Comparison of ENCODE assay signal across 13 cellular contexts in genomic region chr3:58474348-58474911, GRCh38. TPM values are rescaled to one million over a fixed set of nuclear protein-coding genes. Genes with fewer than 3 reads are reported as not detected.
DNase-seq lines count a peak whose midpoint lies in the region; ATAC-seq and TF ChIP-seq lines count a peak whose summit lies in the region.
"Had no signal": no experiment of that assay in that cellular context is flagged by ENCODE, and none has a peak within 500 bp of the region (broad histone marks: within the 10 kb centered on the region; RNA-seq: fewer than 3 reads in every experiment).

No MANE protein-coding gene starts in this region.

- TF ChIP-seq CTCF in GM23338 (conservative IDR thresholded peaks at IDR 0.05; ENCODE audit: low read depth in 2 of 2) = no peak
- TF ChIP-seq CTCF in OCI-LY3 (IDR thresholded peaks at IDR 0.05; ENCODE audit: low read depth, low read length) = no peak

- H3K9me3 Mint-ChIP-seq in GM23338 = no peaks in the 10 kb centered on the region
- H3K9me3 Mint-ChIP-seq: activated naive CD4-positive, alpha-beta T cell treated with anti-CD3 and anti-CD28 coated beads, Interleukin-2, amount 10 ng/mL, durations not matched to agents 7 days and 5 days had no signal

- H3K9me2 ChIP-seq in GM23338 (ENCODE audit: insufficient read depth) = no peaks in the 10 kb centered on the region

- H3F3A ChIP-seq in GM23338 (replicated peaks; ENCODE audit: low read depth) = no peaks in the 10 kb centered on the region

- no peak overlapping the region for H3K4me3 ChIP-seq in ACC112 (ENCODE audit: low read depth, low read length)
- H3K4me3 ChIP-seq in GM23338 = no peak overlapping the region
- no peak overlapping the region for H3K4me3 ChIP-seq in OCI-LY3 (ENCODE audit: low read length)
- H3K4me3 ChIP-seq: cardiac muscle cell, K562 had no signal

- H3K4me1 Mint-ChIP-seq in GM23338 = peaks cover 16% of the 10 kb centered on the region

- peaks cover 40% of the 10 kb centered on the region for H3K4me1 ChIP-seq in ACC112 (ENCODE audit: control insufficient read depth, insufficient read depth, low read length, unreplicated experiment)
- H3K4me1 ChIP-seq in GM23338 (ENCODE audit: insufficient read depth) = peaks cover 10% of the 10 kb centered on the region
- peaks cover 25% of the 10 kb centered on the region for H3K4me1 ChIP-seq in OCI-LY3 (ENCODE audit: low read length)

- H3K79me2 ChIP-seq in ACC112 (ENCODE audit: control insufficient read depth, insufficient read depth, low read length, unreplicated experiment) (no peaks in the 10 kb centered on the region), GM23338 (replicated peaks; ENCODE audit: insufficient read depth) (no peaks in the 10 kb centered on the region), OCI-LY3 (ENCODE audit: low read length) (no peaks in the 10 kb centered on the region)

- no peaks in the 10 kb centered on the region for H3K27me3 ChIP-seq in ACC112 (ENCODE audit: insufficient read depth, low read length)
- no peaks in the 10 kb centered on the region for H3K27me3 ChIP-seq in GM23338 (ENCODE audit: insufficient read depth)
- no peaks in the 10 kb centered on the region for H3K27me3 ChIP-seq in OCI-LY3 (ENCODE audit: low read depth, low read length)
- H3K27me3 ChIP-seq: cardiac muscle cell had no signal

- H3K36me3 Mint-ChIP-seq in GM23338 (ENCODE audit: low read depth) = no peaks in the 10 kb centered on the region
- H3K36me3 Mint-ChIP-seq: activated naive CD4-positive, alpha-beta T cell treated with anti-CD3 and anti-CD28 coated beads, Interleukin-2, amount 10 ng/mL, durations not matched to agents 7 days and 5 days had no signal

- peaks cover 5% of the 10 kb centered on the region for H3K27me3 Mint-ChIP-seq in GM23338 (ENCODE audit: insufficient read depth, low read depth, poor library complexity)

- H3K9me3 ChIP-seq in OCI-LY3 (ENCODE audit: insufficient read depth, low read length) = no peaks in the 10 kb centered on the region

- peak; percentile 19 for DNase-seq in GM23338 (ENCODE audit: low spot score)
- peak; percentile 52 for DNase-seq in germinal center (ENCODE audit: low spot score)
- DNase-seq in NCI-H128 (lab: John Stamatoyannopoulos, UW; ENCODE audit: unreplicated experiment) = no peak
- DNase-seq: activated CD8-positive, alpha-beta T cell treated with anti-CD3 and anti-CD28 coated beads, Interleukin-2, amount 10 ng/mL, durations not matched to agents 7 days and 5 days; activated naive CD4-positive, alpha-beta T cell treated with anti-CD3 and anti-CD28 coated beads, Interleukin-2, amount 10 ng/mL, durations not matched to agents 7 days and 5 days; NCI-H526 treated with DMSO at 0.1 percent for 48 hours had no signal

- H4K20me1 ChIP-seq in GM23338 (replicated peaks; ENCODE audit: insufficient read depth) (no peaks in the 10 kb centered on the region), OCI-LY3 (ENCODE audit: insufficient read depth, low read length) (no peaks in the 10 kb centered on the region)

- no peak overlapping the region for H3K4me3 Mint-ChIP-seq in GM23338
- H3K4me3 Mint-ChIP-seq: activated CD8-positive, alpha-beta T cell treated with anti-CD3 and anti-CD28 coated beads, Interleukin-2, amount 10 ng/mL, durations not matched to agents 7 days and 5 days; activated naive CD4-positive, alpha-beta T cell treated with anti-CD3 and anti-CD28 coated beads, Interleukin-2, amount 10 ng/mL, durations not matched to agents 7 days and 5 days had no signal

- H2AFZ ChIP-seq in ACC112 (ENCODE audit: low read length, unreplicated experiment) = peak overlapping the region; percentile 74
- H2AFZ ChIP-seq in GM23338 = no peak overlapping the region; the same call in 1 of the 2 replicates
- H2AFZ ChIP-seq in OCI-LY3 (ENCODE audit: low read depth, low read length) = no peak overlapping the region

- H3K4me2 ChIP-seq in GM23338 (no peak overlapping the region), OCI-LY3 (ENCODE audit: low read length) (0 out of 2 replicates have a peak overlapping the region, but pooled peaks have one; percentile 3)

- H3K27ac Mint-ChIP-seq in GM23338 = no peak overlapping the region
- H3K27ac Mint-ChIP-seq: activated CD8-positive, alpha-beta T cell treated with anti-CD3 and anti-CD28 coated beads, Interleukin-2, amount 10 ng/mL, durations not matched to agents 7 days and 5 days; activated naive CD4-positive, alpha-beta T cell treated with anti-CD3 and anti-CD28 coated beads, Interleukin-2, amount 10 ng/mL, durations not matched to agents 7 days and 5 days had no signal

- ATAC-seq in GM23338 (no peak), HG03442 (IDR thresholded peaks at IDR 0.05; ENCODE audit: unreplicated experiment) (no peak), SK-N-SH treated with all-trans-retinoic acid at 6 μM for 48 hours (no peak), HG03175 (IDR thresholded peaks at IDR 0.05; ENCODE audit: unreplicated experiment) (no peak)
- ATAC-seq: activated CD8-positive, alpha-beta T cell treated with anti-CD3 and anti-CD28 coated beads, Interleukin-2, amount 10 ng/mL, durations not matched to agents 7 days and 5 days; K562 had no signal

- no peak overlapping the region for H3K9ac ChIP-seq in OCI-LY3 (ENCODE audit: low read length)

- H3K36me3 ChIP-seq in ACC112 (ENCODE audit: insufficient read depth, low read length) (no peaks in the 10 kb centered on the region), GM23338 (ENCODE audit: insufficient read depth) (no peaks in the 10 kb centered on the region), OCI-LY3 (replicated peaks; ENCODE audit: low read depth, low read length) (no peaks in the 10 kb centered on the region)
- H3K36me3 ChIP-seq: cardiac muscle cell had no signal

- no peak overlapping the region for H3K27ac ChIP-seq in ACC112 (ENCODE audit: low read depth, low read length)
- H3K27ac ChIP-seq in GM23338 (ENCODE audit: low read depth) = no peak overlapping the region
- H3K27ac ChIP-seq in OCI-LY3 (ENCODE audit: low read length) = no peak overlapping the region
- H3K27ac ChIP-seq: cardiac muscle cell had no signal

TF ChIP-seq in GM23338, 12 proteins besides CTCF, POLR2A, EP300 and RAD21:
- TF ChIP-seq JUNB (IDR thresholded peaks at IDR 0.05; ENCODE audit: unreplicated experiment) = no peak
- no peak for TF ChIP-seq ETS1 (IDR thresholded peaks at IDR 0.05)
- no peak for TF ChIP-seq STAT1 (IDR thresholded peaks at IDR 0.05; ENCODE audit: unreplicated experiment)
- no peak for TF ChIP-seq EZH2phosphoT487 (IDR thresholded peaks at IDR 0.05; ENCODE audit: unreplicated experiment)
- no peak for TF ChIP-seq ZNF114 (CRISPR knock-in tag; IDR thresholded peaks at IDR 0.05)
- no peak for TF ChIP-seq EZH2 (IDR thresholded peaks at IDR 0.05; ENCODE audit: low read depth, unreplicated experiment)
- no peak for TF ChIP-seq CREB1 (CRISPR knock-in tag; IDR thresholded peaks at IDR 0.05; ENCODE audit: low read depth)

TF ChIP-seq in SK-N-SH treated with all-trans-retinoic acid at 6 μM for 48 hours, 23 proteins besides CTCF, POLR2A, EP300 and RAD21:
- TF ChIP-seq GLIS3 (CRISPR knock-in tag; IDR thresholded peaks at IDR 0.05) (no peak), TOX (CRISPR knock-in tag; IDR thresholded peaks at IDR 0.05; ENCODE audit: borderline replicate concordance) (no peak), ZFP3 (CRISPR knock-in tag; IDR thresholded peaks at IDR 0.05) (no peak), CSRNP3 (CRISPR knock-in tag; IDR thresholded peaks at IDR 0.05) (no peak), SNAI2 (CRISPR knock-in tag; IDR thresholded peaks at IDR 0.05) (no peak)

RNA-seq across cellular contexts. Expression of gene KCTD6, which starts 17.5 kb away (rescaled TPM):
- 22.8 and 28.3 TPM in 2 replicates for total RNA-seq in GM23338 (2014; rRNA removed; shearing (Covaris generic))
- polyA plus RNA-seq in GM23338 (2016; fragmentation: Nextera tagmentation; extraction: Ambion mirVana) = 27.0 and 34.6 TPM in 2 replicates

RNA-seq across cellular contexts. Expression of gene PDHB, which starts 40.8 kb away (rescaled TPM):
- total RNA-seq in GM23338 (2014; rRNA removed; shearing (Covaris generic)) = 153 and 222 TPM in 2 replicates
- polyA plus RNA-seq in GM23338 (2016; fragmentation: Nextera tagmentation; extraction: Ambion mirVana) = 161 and 172 TPM in 2 replicates
